In genomic region chr12:103560604-103561101, GRCh38 we compare ENCODE assay signal across 1 cellular context.
TF ChIP-seq lines count a peak whose summit lies in the region.

No MANE protein-coding gene starts in this region.

TF ChIP-seq in A549, 52 proteins besides CTCF, POLR2A, EP300 and RAD21 (continued from another document):
- no peak for TF ChIP-seq ELK1 (IDR thresholded peaks at IDR 0.05; ENCODE audit: low read depth, low read length)
- TF ChIP-seq MAX (IDR thresholded peaks at IDR 0.05): peak; percentile 95
- TF ChIP-seq ZSCAN20 (CRISPR knock-in tag; IDR thresholded peaks at IDR 0.05): no peak; the same call in 1 of the 2 replicates
- peak; percentile 90; the same call in 1 of the 2 replicates for TF ChIP-seq HOXB13 (CRISPR knock-in tag; IDR thresholded peaks at IDR 0.05; ENCODE audit: low read depth)
- TF ChIP-seq TP53 (CRISPR knock-in tag; IDR thresholded peaks at IDR 0.05): no peak
- peak; percentile 83; the same call in 1 of the 2 replicates for TF ChIP-seq HES2 (IDR thresholded peaks at IDR 0.05)
- no peak; the same call in 1 of the 2 replicates for TF ChIP-seq ESRRA (IDR thresholded peaks at IDR 0.05; ENCODE audit: borderline replicate concordance, low read length)
- no peak for TF ChIP-seq USF2 (IDR thresholded peaks at IDR 0.05)
- no peak for TF ChIP-seq KDM1A (IDR thresholded peaks at IDR 0.05; ENCODE audit: low read depth)
- TF ChIP-seq HDAC2 (IDR thresholded peaks at IDR 0.05): no peak
- peak; percentile 95 for TF ChIP-seq RARB (CRISPR knock-in tag; IDR thresholded peaks at IDR 0.05)
- peak; percentile 78; the same call in 1 of the 2 replicates for TF ChIP-seq HOXA7 (CRISPR knock-in tag; IDR thresholded peaks at IDR 0.05)
- peak; percentile 97 to 98 for TF ChIP-seq JUN (IDR thresholded peaks at IDR 0.05)
- peak; percentile 89 for TF ChIP-seq FOSB (CRISPR knock-in tag; IDR thresholded peaks at IDR 0.05)
- TF ChIP-seq RFX5 (IDR thresholded peaks at IDR 0.05): no peak
- TF ChIP-seq SMC3 (IDR thresholded peaks at IDR 0.05): no peak
- TF ChIP-seq BHLHE40 (IDR thresholded peaks at IDR 0.05; ENCODE audit: low read depth, low read length): 0 out of 2 replicates have a peak, but pooled peaks have one; percentile 3
- TF ChIP-seq NFE2L2 (conservative IDR thresholded peaks at IDR 0.05; ENCODE audit: low read length): peak; percentile 84
- TF ChIP-seq CEBPB (IDR thresholded peaks at IDR 0.05): peak; percentile 46 to 92; a peak in 3 of 4 replicates
- no peak for TF ChIP-seq E2F6 (IDR thresholded peaks at IDR 0.05; ENCODE audit: borderline replicate concordance, low read depth)
- TF ChIP-seq KDM5A (IDR thresholded peaks at IDR 0.05): no peak
- no peak for TF ChIP-seq ZC3H11A (IDR thresholded peaks at IDR 0.05)
- TF ChIP-seq MAFK (IDR thresholded peaks at IDR 0.05; ENCODE audit: partially characterized antibody): peak; percentile 96
- no peak; the same call in 1 of the 2 replicates for TF ChIP-seq RCOR1 (IDR thresholded peaks at IDR 0.05; ENCODE audit: low read depth, low read length)
- no peak for TF ChIP-seq PHF8 (IDR thresholded peaks at IDR 0.05; ENCODE audit: borderline replicate concordance, low read depth)
- TF ChIP-seq TFCP2L1 (CRISPR knock-in tag; IDR thresholded peaks at IDR 0.05): no peak
- no peak for TF ChIP-seq CHD4 (IDR thresholded peaks at IDR 0.05; ENCODE audit: borderline replicate concordance)
- TF ChIP-seq NR3C1 (IDR thresholded peaks at IDR 0.05): no peak
- peak; percentile 91 for TF ChIP-seq BCL3 (IDR thresholded peaks at IDR 0.05)
- TF ChIP-seq HOXB5 (CRISPR knock-in tag; IDR thresholded peaks at IDR 0.05): peak; percentile 89
- TF ChIP-seq FOXS1 (CRISPR knock-in tag; IDR thresholded peaks at IDR 0.05): peak; percentile 94
- no peak for TF ChIP-seq MYC (IDR thresholded peaks at IDR 0.05; ENCODE audit: borderline replicate concordance, low read length)
